ENCODE assay signal across 20 cellular contexts in genomic region chr10:131267814-131268095, GRCh38. TPM values are rescaled to one million over a fixed set of nuclear protein-coding genes. Genes with fewer than 3 reads are reported as not detected.
A peak's percentile ranks its signal among the peaks of the same experiment; 100 is the strongest.
DNase-seq lines count a peak whose midpoint lies in the region; ATAC-seq, FAIRE-seq and TF ChIP-seq lines count a peak whose summit lies in the region.
"Had no signal": no experiment of that assay in that cellular context is flagged by ENCODE, and none has a peak within 500 bp of the region (broad histone marks: within the 10 kb centered on the region; RNA-seq: fewer than 3 reads in every experiment).

No MANE protein-coding gene starts in this region.

- H3K36me3 Mint-ChIP-seq in stimulated activated memory B cell treated with anti-CD40 and anti-IgM and Interleukin-4, amounts not matched to agents 10 μg/mL and 1 μg/mL and 100 μg/mL, for 72 hours: no peaks in the 10 kb centered on the region
- H3K36me3 Mint-ChIP-seq: CD4-positive, CD25-positive, alpha-beta regulatory T cell; CD8-positive, alpha-beta memory T cell had no signal

- no peak for FAIRE-seq in urothelium cell line (lab: Jason Lieb, UNC)
- FAIRE-seq: A549, G401.6, GM12892 had no signal

- H2AFZ ChIP-seq in MM.1S (ENCODE audit: low read length): no peak overlapping the region

- H4K20me1 ChIP-seq in BLaER1 (peaks cover 40% of the 10 kb centered on the region; the same call in 1 of the 2 replicates), MM.1S (ENCODE audit: insufficient read depth, low read length) (no peaks in the 10 kb centered on the region)

- H3K4me3 ChIP-seq in BLaER1 (peak overlapping the region; percentile 20; the same call in 1 of the 2 replicates), MM.1S (ENCODE audit: low read length) (no peak overlapping the region), aorta (ENCODE audit: low read length in 2 of 2) (no peak overlapping the region), foreskin fibroblast (ENCODE audit: low read depth in 1 of 2, low read length in 2 of 2) (no peak overlapping the region)
- H3K4me3 ChIP-seq: A549; BLaER1 treated with 17β-estradiol and CSF1 and Interleukin-3, amounts not matched to agents 10 nM and 100 nM; HAP-1 had no signal

- peak; percentile 6 for ATAC-seq in stimulated activated memory B cell treated with anti-CD40 and anti-IgM and Interleukin-4, amounts not matched to agents 10 μg/mL and 1 μg/mL and 100 μg/mL, for 72 hours
- no peak for ATAC-seq in aorta (ENCODE audit: low FRiP score)
- ATAC-seq: A549 had no signal

- WGBS in aorta, 2 donors: 87 to 92% methylated on average over 6 of the region's 6 CpGs

- H3F3A ChIP-seq in MM.1S (ENCODE audit: insufficient read depth, low read length): no peaks in the 10 kb centered on the region

- H3K27me3 Mint-ChIP-seq in stimulated activated memory B cell treated with anti-CD40 and anti-IgM and Interleukin-4, amounts not matched to agents 10 μg/mL and 1 μg/mL and 100 μg/mL, for 72 hours: no peaks in the 10 kb centered on the region
- H3K27me3 Mint-ChIP-seq: CD4-positive, CD25-positive, alpha-beta regulatory T cell; CD8-positive, alpha-beta memory T cell had no signal

- H3K4me3 Mint-ChIP-seq in stimulated activated memory B cell treated with anti-CD40 and anti-IgM and Interleukin-4, amounts not matched to agents 10 μg/mL and 1 μg/mL and 100 μg/mL, for 72 hours: no peak overlapping the region
- H3K4me3 Mint-ChIP-seq: CD4-positive, CD25-positive, alpha-beta regulatory T cell; CD8-positive, alpha-beta memory T cell had no signal

- H3K9ac ChIP-seq in BLaER1 (no peak overlapping the region), MM.1S (ENCODE audit: low read length) (no peak overlapping the region)
- H3K9ac ChIP-seq: BLaER1 treated with 17β-estradiol and CSF1 and Interleukin-3, amounts not matched to agents 10 nM and 100 nM had no signal

- H3K4me1 ChIP-seq in BLaER1: peaks cover 70% of the 10 kb centered on the region
- no peaks in the 10 kb centered on the region for H3K4me1 ChIP-seq in MM.1S (ENCODE audit: low read length)
- no peaks in the 10 kb centered on the region for H3K4me1 ChIP-seq in aorta (ENCODE audit: control insufficient read depth in 1 of 2, insufficient read depth in 2 of 2, low read length in 2 of 2)
- H3K4me1 ChIP-seq: A549, HAP-1 had no signal

- peaks cover 88% of the 10 kb centered on the region for H3K36me3 ChIP-seq in BLaER1
- H3K36me3 ChIP-seq in MM.1S (replicated peaks; ENCODE audit: insufficient read depth, low read length): no peaks in the 10 kb centered on the region
- H3K36me3 ChIP-seq in aorta (ENCODE audit: control insufficient read depth in 1 of 2, insufficient read depth in 2 of 2, low read length in 1 of 2): no peaks in the 10 kb centered on the region
- H3K36me3 ChIP-seq: HAP-1 had no signal

- H3K27me3 ChIP-seq in BLaER1 (no peaks in the 10 kb centered on the region), MM.1S (replicated peaks; ENCODE audit: insufficient read depth, low read length) (no peaks in the 10 kb centered on the region), aorta (ENCODE audit: control insufficient read depth in 1 of 2, insufficient read depth in 2 of 2, low read length in 1 of 2) (no peaks in the 10 kb centered on the region)
- H3K27me3 ChIP-seq: BLaER1 treated with 17β-estradiol and CSF1 and Interleukin-3, amounts not matched to agents 10 nM and 100 nM had no signal

- H3K79me2 ChIP-seq in MM.1S (ENCODE audit: low read length): no peaks in the 10 kb centered on the region

- H3K9me3 ChIP-seq in BLaER1 (peaks cover 26% of the 10 kb centered on the region), MM.1S (replicated peaks; ENCODE audit: insufficient read depth, low read length) (no peaks in the 10 kb centered on the region), aorta (ENCODE audit: control insufficient read depth, low read length) (no peaks in the 10 kb centered on the region)
- H3K9me3 ChIP-seq: A549, HAP-1 had no signal

- no peaks in the 10 kb centered on the region for H3K9me3 Mint-ChIP-seq in stimulated activated memory B cell treated with anti-CD40 and anti-IgM and Interleukin-4, amounts not matched to agents 10 μg/mL and 1 μg/mL and 100 μg/mL, for 72 hours
- H3K9me3 Mint-ChIP-seq: CD4-positive, CD25-positive, alpha-beta regulatory T cell had no signal

- no peak overlapping the region for H3K27ac Mint-ChIP-seq in stimulated activated memory B cell treated with anti-CD40 and anti-IgM and Interleukin-4, amounts not matched to agents 10 μg/mL and 1 μg/mL and 100 μg/mL, for 72 hours
- H3K27ac Mint-ChIP-seq: CD4-positive, CD25-positive, alpha-beta regulatory T cell; CD8-positive, alpha-beta memory T cell had no signal

- no peaks in the 10 kb centered on the region for H3K4me1 Mint-ChIP-seq in stimulated activated memory B cell treated with anti-CD40 and anti-IgM and Interleukin-4, amounts not matched to agents 10 μg/mL and 1 μg/mL and 100 μg/mL, for 72 hours
- H3K4me1 Mint-ChIP-seq: CD4-positive, CD25-positive, alpha-beta regulatory T cell; CD8-positive, alpha-beta memory T cell had no signal

- TF ChIP-seq CTCF in MM.1S (IDR thresholded peaks at IDR 0.05; ENCODE audit: low read length): no peak
- TF ChIP-seq CTCF in foreskin fibroblast (IDR thresholded peaks at IDR 0.05; ENCODE audit: low read depth, low read length): no peak

- H3K4me2 ChIP-seq in BLaER1: peak overlapping the region; percentile 37
- no peak overlapping the region for H3K4me2 ChIP-seq in MM.1S (ENCODE audit: low read depth, low read length)
- H3K4me2 ChIP-seq: A549 had no signal

- intact Hi-C loops in aorta (cut with DNase I): no loop called here

- H3K27ac ChIP-seq in BLaER1: peak overlapping the region; percentile 49
- no peak overlapping the region for H3K27ac ChIP-seq in MM.1S (ENCODE audit: low read length)
- no peak overlapping the region for H3K27ac ChIP-seq in aorta (ENCODE audit: low read depth in 1 of 2, low read length in 2 of 2)
- H3K27ac ChIP-seq: 22Rv1; A549; BLaER1 treated with 17β-estradiol and CSF1 and Interleukin-3, amounts not matched to agents 10 nM and 100 nM had no signal

- DNase-seq in ecto neural progenitor cell (ENCODE audit: low spot score) (peak; percentile 14), mesenteric fat pad (ENCODE audit: low spot score) (peak; percentile 76), MM.1S (no peak), aorta (no peak), urothelium cell line (ENCODE audit: low spot score) (no peak), foreskin fibroblast (no peak)
- DNase-seq: CD4-positive, CD25-positive, alpha-beta regulatory T cell; COR-L47; DMS 273 treated with DMSO at 0.1 percent for 48 hours; GOT3 had no signal

- H3K9me2 ChIP-seq in MM.1S (replicated peaks; ENCODE audit: insufficient read depth, low read length): no peaks in the 10 kb centered on the region

RNA-seq across cellular contexts. Expression of gene TCERG1L, which starts 43.8 kb away (rescaled TPM):
- total RNA-seq in mesenteric fat pad: not detected
- not detected for total RNA-seq in aorta
- not detected for polyA plus RNA-seq in aorta
- total RNA-seq: CD4-positive, CD25-positive, alpha-beta regulatory T cell; HT-29 had no signal
- polyA plus RNA-seq: A549; CD4-positive, CD25-positive, alpha-beta regulatory T cell had no signal

Comparison
In these comparisons a context has a peak if more than half of its experiments do, and no peak if none do; other contexts are left out.
1. DNase-seq: peak in ecto neural progenitor cell (single experiment) and mesenteric fat pad (single experiment); none in MM.1S (single experiment), aorta (0 of 2), urothelium cell line (single experiment) and foreskin fibroblast (0 of 2).